Comparison of ENCODE assay signal across 8 cellular contexts in the genomic region with DNA sequence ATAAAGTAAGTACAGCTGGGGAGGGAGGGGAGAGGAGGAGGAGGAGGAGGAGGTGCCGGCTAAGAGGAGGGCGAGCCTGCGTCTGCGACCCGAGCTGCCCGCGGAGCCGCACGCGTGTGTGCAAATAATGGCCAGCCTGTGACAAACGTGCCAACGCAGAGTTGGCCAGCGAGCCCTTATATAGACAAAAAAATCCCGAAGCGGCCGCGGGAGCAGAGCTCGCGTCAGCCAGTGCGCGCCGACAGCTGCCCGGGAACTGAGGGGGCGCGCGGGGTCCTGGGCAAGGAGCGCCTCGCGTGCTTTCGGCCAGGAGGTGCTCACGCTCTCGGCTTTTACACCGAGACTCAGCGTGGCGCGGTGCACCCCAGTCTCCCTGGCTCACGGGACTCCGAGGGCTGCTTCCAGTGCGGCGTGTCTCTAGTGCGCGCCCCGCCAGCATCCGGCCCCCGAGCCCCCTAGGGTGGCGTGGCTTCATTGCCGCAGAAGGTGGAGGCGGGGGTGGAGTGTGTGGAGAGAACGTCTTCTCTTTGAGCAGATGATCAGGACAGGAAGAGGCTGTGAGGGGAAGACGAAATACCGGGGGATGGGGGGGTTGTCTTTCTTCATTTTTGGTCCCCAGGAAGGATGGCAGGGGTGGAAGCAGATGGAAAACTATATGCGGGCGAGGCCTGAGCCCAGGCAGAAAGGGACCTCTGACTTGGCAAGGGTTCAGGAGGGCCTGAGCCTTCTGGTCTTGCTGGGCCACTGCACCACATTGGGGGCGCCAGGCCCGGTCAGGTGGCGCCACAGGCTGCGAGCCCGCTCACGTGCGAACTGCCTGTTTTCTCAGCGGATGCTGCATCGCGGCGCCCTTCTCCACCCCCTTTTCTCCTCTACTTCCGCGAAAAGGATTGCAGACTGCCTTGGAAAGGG. TPM values are rescaled to one million over a fixed set of nuclear protein-coding genes. Genes with fewer than 3 reads are reported as not detected.
DNase-seq lines count a peak whose midpoint lies in the region; ATAC-seq and TF ChIP-seq lines count a peak whose summit lies in the region.

No MANE protein-coding gene starts in this region.

- H3K36me3 ChIP-seq in DND-41 (ENCODE audit: insufficient read depth, low read length) (no peaks in the 10 kb centered on the region; the same call in 1 of the 2 replicates), suprapubic skin (no peaks in the 10 kb centered on the region)

- H3K4me1 ChIP-seq in DND-41 (ENCODE audit: insufficient read depth, low read length) (peaks cover 33% of the 10 kb centered on the region), suprapubic skin (peaks cover 29% of the 10 kb centered on the region)

- no peaks in the 10 kb centered on the region for H3K9me3 ChIP-seq in DND-41 (ENCODE audit: insufficient read depth, low read length, severe bottlenecking)
- no peaks in the 10 kb centered on the region for H3K9me3 ChIP-seq in suprapubic skin

- H3K79me2 ChIP-seq in DND-41 (ENCODE audit: insufficient read depth, low read length), result peaks cover 28% of the 10 kb centered on the region

- H4K20me1 ChIP-seq in DND-41 (ENCODE audit: insufficient read depth, low read length), result no peaks in the 10 kb centered on the region

- H3K27ac ChIP-seq in DND-41 (ENCODE audit: low read length) (peak overlapping the region; percentile 90), suprapubic skin (peak overlapping the region; percentile 98)

- TF ChIP-seq CTCF in DND-41 (IDR thresholded peaks at IDR 0.05; ENCODE audit: borderline replicate concordance, extremely low read depth, low read length, poor library complexity, severe bottlenecking) (peak; percentile 29), suprapubic skin (IDR thresholded peaks at IDR 0.05) (no peak)

- H2AFZ ChIP-seq in DND-41 (ENCODE audit: low read depth, low read length), result peak overlapping the region; percentile 68

- H3K27me3 ChIP-seq in DND-41 (ENCODE audit: insufficient read depth, low read length, poor library complexity) (no peaks in the 10 kb centered on the region), suprapubic skin (no peaks in the 10 kb centered on the region)

- peak; percentile 93 for DNase-seq in DND-41
- peak; percentile 9 for DNase-seq in KG1 (lab: John Stamatoyannopoulos, UW)
- peak; percentile 42 to 78 (median 65) for DNase-seq in activated naive CD4-positive, alpha-beta T cell (lab: John Stamatoyannopoulos, UW)
- peak; percentile 69 for DNase-seq in globus pallidus (ENCODE audit: low spot score)
- DNase-seq in occipital lobe (lab: John Stamatoyannopoulos, UW), result peak; percentile 63
- DNase-seq in suprapubic skin (ENCODE audit: low spot score in 2 of 2), result peak; percentile 90 to 91

- no peak for TF ChIP-seq EP300 in suprapubic skin (IDR thresholded peaks at IDR 0.05)

- H3K9ac ChIP-seq in DND-41 (ENCODE audit: low read depth, low read length), result peak overlapping the region; percentile 75

- H3K4me3 ChIP-seq in DND-41 (ENCODE audit: low read depth in 1 of 2, low read length in 2 of 2) (peak overlapping the region; percentile 51 to 68; a peak in 3 of 4 replicates), suprapubic skin (peak overlapping the region; percentile 65)

- 0% methylated on average over 27 of the region's 66 CpGs for WGBS in suprapubic skin

- ATAC-seq in DND-41 (ENCODE audit: insufficient read depth, low read depth), result peak; percentile 81
- peak; percentile 49 for ATAC-seq in GM21737 (IDR thresholded peaks at IDR 0.05; ENCODE audit: unreplicated experiment)

- peak; percentile 58 for TF ChIP-seq POLR2A in Raji (IDR thresholded peaks at IDR 0.05; ENCODE audit: insufficient read depth, low read depth, low read length)
- peak in 1 of 2 donors; percentile 62 for TF ChIP-seq POLR2A in suprapubic skin (IDR thresholded peaks at IDR 0.05)

- peak overlapping the region; percentile 83 for H3K4me2 ChIP-seq in DND-41 (ENCODE audit: insufficient read depth, low read length)

RNA-seq across cellular contexts. Expression of gene SLC16A7, which starts 0.7 kb away (rescaled TPM):
- total RNA-seq in occipital lobe (44.9 TPM), suprapubic skin (10 to 100 TPM; 34.7 to 59.4 (median 53.8) TPM)

Comparison
In these comparisons a context has a peak if more than half of its experiments do, and no peak if none do; other contexts are left out.
1. Peak in every context shown above with its lines: DNase-seq, ATAC-seq, H3K4me3 ChIP-seq and H3K27ac ChIP-seq.
2. DNase-seq: peak in every context shown above with its lines; median percentile 93 in DND-41; 90 in suprapubic skin; 69 in globus pallidus; 65 in activated naive CD4-positive, alpha-beta T cell; 63 in occipital lobe; 9 in KG1.